In genomic region chr17:40093580-40094201, GRCh38 we compare ENCODE assay signal across 8 cellular contexts. TPM values are rescaled to one million over a fixed set of nuclear protein-coding genes. Genes with fewer than 3 reads are reported as not detected.
DNase-seq lines count a peak whose midpoint lies in the region; ATAC-seq and TF ChIP-seq lines count a peak whose summit lies in the region.
"Had no signal": no experiment of that assay in that cellular context is flagged by ENCODE, and none has a peak within 500 bp of the region (broad histone marks: within the 10 kb centered on the region; RNA-seq: fewer than 3 reads in every experiment).

No MANE protein-coding gene starts in this region.

- H3K27me3 Mint-ChIP-seq in T-cell = no peaks in the 10 kb centered on the region
- no peaks in the 10 kb centered on the region for H3K27me3 Mint-ChIP-seq in osteocyte (ENCODE audit: unreplicated experiment)

- 45% methylated on average over 2 of the region's 16 CpGs for WGBS in esophagus muscularis mucosa

- H3K9ac ChIP-seq in skeletal muscle tissue (ENCODE audit: low read depth in 1 of 3, low read length in 3 of 3) = peak overlapping the region; percentile 69 to 81 (median 80)

- DNase-seq in T-cell (no peak), esophagus muscularis mucosa (ENCODE audit: extremely low spot score) (no peak), amniotic stem cell (lab: John Stamatoyannopoulos, UW) (no peak), SW 1271 (lab: John Stamatoyannopoulos, UW) (no peak), osteocyte (ENCODE audit: extremely low spot score, unreplicated experiment) (no peak)
- DNase-seq: stimulated activated CD4-positive, alpha-beta T cell treated with anti-CD3 and anti-CD28 coated beads, Interleukin-4, amount 100 ng/mL, for 1 hour; T-helper 9 cell had no signal

- no peak for TF ChIP-seq CTCF in esophagus muscularis mucosa (IDR thresholded peaks at IDR 0.05)
- TF ChIP-seq CTCF in osteocyte (IDR thresholded peaks at IDR 0.05) = no peak

- intact Hi-C loops in esophagus muscularis mucosa (cut with DNase I) = loop anchor here (5.0 kb wide), 1 partner anchor 36 kb away; no protein-coding TSS in a partner anchor

- H3K9me3 ChIP-seq in esophagus muscularis mucosa (no peaks in the 10 kb centered on the region), skeletal muscle tissue (ENCODE audit: control insufficient read depth in 3 of 3, low read length in 3 of 3) (no peaks in the 10 kb centered on the region)

- peak overlapping the region in 2 of 4 donors; percentile 2 to 17 for H3K4me3 ChIP-seq in esophagus muscularis mucosa
- H3K4me3 ChIP-seq in skeletal muscle tissue (ENCODE audit: low read length in 3 of 3) = peak overlapping the region; percentile 0 to 63 (median 48)

- ATAC-seq in T-cell (replicated peaks in 1 of 4) = no peak

- H3K4me1 ChIP-seq in esophagus muscularis mucosa (peaks cover 87 to 99% (median 98%) of the 10 kb centered on the region in 4 donors), skeletal muscle tissue (ENCODE audit: control insufficient read depth in 3 of 3, insufficient read depth in 3 of 3, low read length in 3 of 3) (peaks cover 73 to 90% (median 84%) of the 10 kb centered on the region in 3 donors)

- H3K4me3 Mint-ChIP-seq in T-cell (no peak overlapping the region), osteocyte (ENCODE audit: unreplicated experiment) (no peak overlapping the region)

- H3K27ac ChIP-seq in esophagus muscularis mucosa (replicated peaks in 1 of 4) = peak overlapping the region; percentile 88 to 99 (median 94)
- H3K27ac ChIP-seq in skeletal muscle tissue (ENCODE audit: low read depth, low read length) = peak overlapping the region; percentile 99

- H3K4me1 Mint-ChIP-seq in T-cell = peaks cover 50 to 61% (median 53%) of the 10 kb centered on the region in 3 donors
- H3K4me1 Mint-ChIP-seq in osteocyte (ENCODE audit: unreplicated experiment) = peaks cover 10% of the 10 kb centered on the region

- H3K9me3 Mint-ChIP-seq in T-cell (no peaks in the 10 kb centered on the region), osteocyte (ENCODE audit: unreplicated experiment) (no peaks in the 10 kb centered on the region)

- no peak for TF ChIP-seq EP300 in esophagus muscularis mucosa (IDR thresholded peaks at IDR 0.05)

- POLR2A ChIA-PET in T-cell (lab: Charles Lee) = no interaction called here

- CTCF ChIA-PET in T-cell (lab: Charles Lee) = interaction anchor here in 1 of 2 donors (0.6 kb wide), 1 partner anchor 63 kb away, joined by 3 read pairs; no protein-coding TSS in a partner anchor

- no peaks in the 10 kb centered on the region for H3K27me3 ChIP-seq in esophagus muscularis mucosa
- H3K27me3 ChIP-seq in skeletal muscle tissue (ENCODE audit: control insufficient read depth in 3 of 3, insufficient read depth in 3 of 3, low read length in 3 of 3) = no peaks in the 10 kb centered on the region

- no peak for TF ChIP-seq POLR2A in esophagus muscularis mucosa (IDR thresholded peaks at IDR 0.05; ENCODE audit: low read depth)

- peaks cover 33% of the 10 kb centered on the region for H3K36me3 Mint-ChIP-seq in T-cell
- peaks cover 26% of the 10 kb centered on the region for H3K36me3 Mint-ChIP-seq in osteocyte (ENCODE audit: unreplicated experiment)

- H3K27ac Mint-ChIP-seq in T-cell (peak overlapping the region; percentile 58 to 69), osteocyte (ENCODE audit: unreplicated experiment) (no peak overlapping the region)

- H3K36me3 ChIP-seq in esophagus muscularis mucosa (peaks cover 42 to 84% (median 74%) of the 10 kb centered on the region in 4 donors), skeletal muscle tissue (ENCODE audit: control insufficient read depth in 3 of 3, insufficient read depth in 3 of 3, low read length in 3 of 3) (peaks cover 59 to 70% (median 63%) of the 10 kb centered on the region in 3 donors)

RNA-seq across cellular contexts. Expression of gene NR1D1, which starts 6.7 kb away (rescaled TPM):
- total RNA-seq in T-cell (10 to 100 TPM; 11.5 to 33.6 (median 21.9) TPM), esophagus muscularis mucosa (10 to 100 TPM in 3 of 4 donors, 1 to 10 TPM in 1; 6.1 to 24.2 (median 14.5) TPM), skeletal muscle tissue (1.0 TPM), osteocyte (6.1 and 6.9 TPM in 2 replicates)

RNA-seq across cellular contexts. Expression of gene MSL1, which starts 28.1 kb away (rescaled TPM):
- total RNA-seq in T-cell = 100 to 1,000 TPM; 106 to 136 (median 115) TPM
- total RNA-seq in esophagus muscularis mucosa = 10 to 100 TPM; 64.1 to 86.8 (median 72.2) TPM
- 53.8 TPM for total RNA-seq in skeletal muscle tissue
- total RNA-seq in osteocyte = 85.9 and 86.8 TPM in 2 replicates

RNA-seq across cellular contexts. Expression of gene THRA, which starts 30.9 kb away (rescaled TPM):
- total RNA-seq in T-cell = 10 to 100 TPM; 30.4 to 54.0 (median 48.9) TPM
- 100 to 1,000 TPM in 2 of 4 donors, 10 to 100 TPM in 2; 69.7 to 112 (median 85.2) TPM for total RNA-seq in esophagus muscularis mucosa
- 30.8 TPM for total RNA-seq in skeletal muscle tissue
- 44.6 and 46.3 TPM in 2 replicates for total RNA-seq in osteocyte

RNA-seq across cellular contexts. Expression of gene MED24, which starts 39.5 kb away (rescaled TPM):
- total RNA-seq in T-cell (100 to 1,000 TPM in 1 of 5 donors, 10 to 100 TPM in 4; 75.9 to 104 (median 87.0) TPM), esophagus muscularis mucosa (10 to 100 TPM; 33.6 to 43.6 (median 37.4) TPM), skeletal muscle tissue (25.6 TPM), osteocyte (74.5 and 96.2 TPM in 2 replicates)

RNA-seq across cellular contexts. Expression of gene CASC3, which starts 46.6 kb away (rescaled TPM):
- total RNA-seq in T-cell (100 to 1,000 TPM; 116 to 161 (median 126) TPM), esophagus muscularis mucosa (100 to 1,000 TPM in 2 of 4 donors, 10 to 100 TPM in 2; 77.2 to 103 (median 95.5) TPM), skeletal muscle tissue (21.4 TPM), osteocyte (87.5 and 90.9 TPM in 2 replicates)
